Comparison of ENCODE assay signal across 8 cellular contexts in the genomic region with DNA sequence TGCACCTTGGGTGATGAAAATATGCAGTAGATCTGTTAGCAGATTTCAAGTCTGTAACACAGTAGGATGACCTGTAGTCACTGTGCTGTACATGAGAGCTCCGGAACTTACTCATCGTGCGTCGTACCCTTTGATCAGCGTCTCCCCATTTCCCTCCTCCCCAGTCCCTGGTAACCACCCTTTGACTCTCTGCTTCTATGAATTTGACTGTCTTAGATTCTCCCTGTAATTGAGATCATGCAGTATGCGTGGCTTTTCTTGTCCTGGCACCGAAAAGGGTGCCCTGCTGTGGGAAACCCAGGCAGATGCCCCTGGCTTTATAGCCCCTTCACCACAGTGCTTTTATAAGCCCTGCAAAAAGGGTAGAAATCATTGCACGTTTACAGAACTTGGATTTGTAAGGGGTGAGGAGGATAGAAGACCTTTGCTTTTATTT. TPM values are rescaled to one million over a fixed set of nuclear protein-coding genes. Genes with fewer than 3 reads are reported as not detected.
DNase-seq lines count a peak whose midpoint lies in the region; ATAC-seq and TF ChIP-seq lines count a peak whose summit lies in the region.

No MANE protein-coding gene starts in this region.

- POLR2A ChIA-PET in IMR-90 (lab: Charles Lee; ENCODE audit: unreplicated experiment): interaction anchor here (1.4 kb wide), 1 partner anchor 291 kb away, joined by 9 read pairs; the partner anchor contains the start of gene SOCS1

- H3K4me3 Mint-ChIP-seq in activated T-cell treated with anti-CD3 and anti-CD28 coated beads, Interleukin-2, amount 50 U/mL, for 72 hours: peak overlapping the region; percentile 70 to 83

- DNase-seq in IMR-90 (no peak), ACHN (no peak), NOMO-1 treated with DMSO at 0.1 percent for 48 hours (lab: John Stamatoyannopoulos, UW; ENCODE audit: unreplicated experiment) (no peak), vagina (ENCODE audit: extremely low spot score in 2 of 2) (no peak), stomach (no peak)
- DNase-seq in activated T-cell treated with anti-CD3 and anti-CD28 coated beads, Interleukin-2, amount 50 U/mL, for 72 hours: peak; percentile 74 to 85
- DNase-seq in stimulated activated CD8-positive, alpha-beta memory T cell treated with anti-CD3 and anti-CD28 coated beads, Interleukin-15, amount 100 ng/mL, for 1 hour (ENCODE audit: low read depth): peak; percentile 22

- no peak for TF ChIP-seq EP300 in stomach (IDR thresholded peaks at IDR 0.05)

- no peak overlapping the region for H3K14ac ChIP-seq in IMR-90 (replicated peaks; ENCODE audit: low read depth, low read length)

- H3K9ac ChIP-seq in IMR-90 (ENCODE audit: low read depth, low read length): no peak overlapping the region

- H2BK5ac ChIP-seq in IMR-90 (ENCODE audit: low read depth, low read length, poor library complexity, severe bottlenecking): no peak overlapping the region

- CTCF ChIA-PET in IMR-90 (lab: Yijun Ruan, JAX): interaction anchor here (0.6 to 1.1 kb wide), 12 partner anchors 11 to 567 kb away, joined by 3 to 7 read pairs (median 3); partner anchors contain the start of gene SOCS1

- H3K79me1 ChIP-seq in IMR-90 (ENCODE audit: low read depth in 1 of 2, low read length in 2 of 2): peaks cover 10 to 56% of the 10 kb centered on the region in 2 experiments

- H3K4me1 ChIP-seq in IMR-90 (ENCODE audit: control insufficient read depth, insufficient read depth, low read length) (peaks cover 18% of the 10 kb centered on the region), vagina (peaks cover 6% of the 10 kb centered on the region), stomach (peaks cover 15 to 22% (median 20%) of the 10 kb centered on the region in 4 donors)

- H3K9me3 ChIP-seq in IMR-90 (ENCODE audit: control insufficient read depth, insufficient read depth, low read length): no peaks in the 10 kb centered on the region
- no peaks in the 10 kb centered on the region for H3K9me3 ChIP-seq in vagina
- no peaks in the 10 kb centered on the region for H3K9me3 ChIP-seq in stomach

- intact Hi-C loops in IMR-90 (cut with micrococcal nuclease) (loop anchor here (1.0 to 10.0 kb wide), 6 partner anchors 290 to 750 kb away; no protein-coding TSS in a partner anchor), vagina (cut with DNase I) (loop anchor here (5.0 kb wide), 1 partner anchor 392 kb away; no protein-coding TSS in a partner anchor), stomach (cut with DNase I; ENCODE audit: low total_unique reads) (loop anchor here (5.0 kb wide), 1 partner anchor 387 kb away; no protein-coding TSS in a partner anchor)

- peaks cover 90% of the 10 kb centered on the region for H3K4me1 Mint-ChIP-seq in activated T-cell treated with anti-CD3 and anti-CD28 coated beads, Interleukin-2, amount 50 U/mL, for 72 hours (ENCODE audit: low read depth)

- no peak overlapping the region for H2BK20ac ChIP-seq in IMR-90 (ENCODE audit: low read depth, low read length)

- peaks cover 21 to 37% of the 10 kb centered on the region in 2 donors for H3K36me3 Mint-ChIP-seq in activated T-cell treated with anti-CD3 and anti-CD28 coated beads, Interleukin-2, amount 50 U/mL, for 72 hours (ENCODE audit: insufficient read depth in 2 of 2)

- H3K9me1 ChIP-seq in IMR-90 (ENCODE audit: insufficient read depth, low read length): peaks cover 5% of the 10 kb centered on the region

- H3K27ac ChIP-seq in IMR-90 (ENCODE audit: insufficient read depth, low read length) (no peak overlapping the region), vagina (no peak overlapping the region), stomach (no peak overlapping the region)

- H3K4me3 ChIP-seq in IMR-90 (ENCODE audit: insufficient read depth, low read depth, low read length) (no peak overlapping the region), vagina (no peak overlapping the region), stomach (no peak overlapping the region)

- in situ Hi-C loops in IMR-90 (cut with MboI; ENCODE audit: low sequenced_read_pairs): loop anchor here (5.0 to 25.0 kb wide), 6 partner anchors 287 to 847 kb away; a partner anchor contains a TSS
- in situ Hi-C loops in ACHN (cut with HindIII; ENCODE audit: low pct_ligation_motif_present, low pct_unique_long_range_greater_than_20kb, low sequenced_read_pairs): no loop called here

- H3K18ac ChIP-seq in IMR-90 (ENCODE audit: low read depth, low read length): no peak overlapping the region

- no peak overlapping the region for H4K91ac ChIP-seq in IMR-90 (ENCODE audit: insufficient read depth, low read depth, low read length)

- no peak overlapping the region for H4K8ac ChIP-seq in IMR-90 (ENCODE audit: low read depth in 2 of 2, low read length in 2 of 2)

- no peak for TF ChIP-seq POLR2A in IMR-90 (IDR thresholded peaks at IDR 0.05; ENCODE audit: low read depth, low read length)
- no peak for TF ChIP-seq POLR2A in vagina (IDR thresholded peaks at IDR 0.05)
- TF ChIP-seq POLR2A in stomach (IDR thresholded peaks at IDR 0.05): no peak

- 94% methylated on average over 6 of the region's 8 CpGs; no CpG with 5 or more reads in 1 of the 2 experiments for WGBS in IMR-90 (ENCODE audit: extremely low coverage in 2 of 2, insufficient read length in 1 of 2), 2 experiments
- WGBS in stomach, 5 donors: 82 to 89% (median 87%) methylated on average over 8 of the region's 8 CpGs

- peak overlapping the region; percentile 24; the same call in 1 of the 2 replicates for H2AK5ac ChIP-seq in IMR-90 (ENCODE audit: low read depth, low read length)

- no peak overlapping the region for H3K4ac ChIP-seq in IMR-90 (ENCODE audit: low read depth, low read length)

- H2AFZ ChIP-seq in IMR-90 (replicated peaks; ENCODE audit: low read length, poor library complexity): no peak overlapping the region

- H3K23ac ChIP-seq in IMR-90 (ENCODE audit: low read depth, low read length): no peak overlapping the region

- H3K56ac ChIP-seq in IMR-90 (ENCODE audit: extremely low read depth, insufficient read depth, low read length): no peak overlapping the region

- H4K5ac ChIP-seq in IMR-90 (ENCODE audit: low read depth, low read length): no peak overlapping the region

- no peak overlapping the region for H2AK9ac ChIP-seq in IMR-90 (replicated peaks; ENCODE audit: low read depth, low read length, poor library complexity)

- TF ChIP-seq CTCF in IMR-90 (conservative IDR thresholded peaks at IDR 0.05; ENCODE audit: low read depth, low read length) (no peak), vagina (IDR thresholded peaks at IDR 0.05) (no peak), stomach (IDR thresholded peaks at IDR 0.05) (no peak)

- H2BK120ac ChIP-seq in IMR-90 (ENCODE audit: low read depth, low read length): no peak overlapping the region

- TF ChIP-seq RAD21 in IMR-90 (IDR thresholded peaks at IDR 0.05; ENCODE audit: low read length): no peak

- H4K20me1 ChIP-seq in IMR-90 (ENCODE audit: insufficient read depth, low read length): peaks cover 5% of the 10 kb centered on the region; the same call in 1 of the 2 replicates

- H3K27ac Mint-ChIP-seq in activated T-cell treated with anti-CD3 and anti-CD28 coated beads, Interleukin-2, amount 50 U/mL, for 72 hours: peak overlapping the region; percentile 98

- peaks cover 7 to 8% of the 10 kb centered on the region in 2 donors for H3K9me3 Mint-ChIP-seq in activated T-cell treated with anti-CD3 and anti-CD28 coated beads, Interleukin-2, amount 50 U/mL, for 72 hours

- ATAC-seq in GM19395 (IDR thresholded peaks at IDR 0.05; ENCODE audit: unreplicated experiment): peak; percentile 46
- ATAC-seq in IMR-90 (ENCODE audit: low read depth): no peak
- ATAC-seq in activated T-cell treated with anti-CD3 and anti-CD28 coated beads, Interleukin-2, amount 50 U/mL, for 72 hours (replicated peaks in 1 of 2): peak; percentile 83 to 86

- no peaks in the 10 kb centered on the region for H3K27me3 ChIP-seq in IMR-90 (ENCODE audit: control insufficient read depth, insufficient read depth, low read length)
- H3K27me3 ChIP-seq in vagina: no peaks in the 10 kb centered on the region
- no peaks in the 10 kb centered on the region for H3K27me3 ChIP-seq in stomach

- peaks cover 13% of the 10 kb centered on the region for H3K36me3 ChIP-seq in IMR-90 (ENCODE audit: control insufficient read depth, insufficient read depth, low read length)
- peaks cover 0 to 22% of the 10 kb centered on the region in 2 donors for H3K36me3 ChIP-seq in vagina
- peaks cover 10 to 63% (median 48%) of the 10 kb centered on the region in 4 donors for H3K36me3 ChIP-seq in stomach

- H3K27me3 Mint-ChIP-seq in activated T-cell treated with anti-CD3 and anti-CD28 coated beads, Interleukin-2, amount 50 U/mL, for 72 hours (ENCODE audit: low read depth): no peaks in the 10 kb centered on the region

- BruUV-seq in IMR-90 (replicated peaks; lab: Mats Ljungman, UMichigan): no TSS peak

- no peak overlapping the region for H2BK15ac ChIP-seq in IMR-90 (ENCODE audit: low read depth, low read length)

- no peak overlapping the region for H3K4me2 ChIP-seq in IMR-90 (ENCODE audit: low read depth, low read length)

- dilution Hi-C loops in IMR-90 (cut with HindIII; ENCODE audit: low sequenced_read_pairs, unreplicated experiment): no loop called here

TF ChIP-seq in IMR-90, 13 proteins besides CTCF, POLR2A, EP300 and RAD21 (continues in another document):
- TF ChIP-seq RCOR1 (IDR thresholded peaks at IDR 0.05; ENCODE audit: insufficient replicate concordance, low read length) (no peak), MAZ (IDR thresholded peaks at IDR 0.05; ENCODE audit: borderline replicate concordance, low read depth, low read length) (no peak), MAFK (IDR thresholded peaks at IDR 0.05; ENCODE audit: low read depth, low read length) (no peak), BHLHE40 (IDR thresholded peaks at IDR 0.05; ENCODE audit: low read depth, low read length) (no peak), SMC3 (IDR thresholded peaks at IDR 0.05; ENCODE audit: low read depth, low read length) (no peak)

RNA-seq across cellular contexts. Expression of gene CLEC16A, which starts 20.5 kb away (rescaled TPM):
- total RNA-seq in IMR-90 (2012; rRNA removed) (16.5 and 18.3 TPM in 2 replicates), vagina (21.6 TPM), stomach (100 to 1,000 TPM in 2 of 5 donors, 10 to 100 TPM in 3; 20.2 to 176 (median 66.5) TPM)
- polyA plus RNA-seq in IMR-90 (2012; rRNA removed) (15.4 and 15.9 TPM in 2 replicates), stomach (1 to 10 TPM; 5.8 to 8.6 (median 6.7) TPM)
- 11.0 and 13.5 TPM in 2 replicates for polyA plus RNA-seq in IMR-90 (2012; cell fraction: cytosol; rRNA removed)
- polyA plus RNA-seq in IMR-90 (2012; cell fraction: nucleus; rRNA removed; ENCODE audit: low replicate concordance): 22.9 and 31.5 TPM in 2 replicates
- total RNA-seq in activated T-cell treated with anti-CD3 and anti-CD28 coated beads, Interleukin-2, amount 50 U/mL, for 72 hours: 10 to 100 TPM; 29.9 to 32.3 TPM

RNA-seq across cellular contexts. Expression of gene DEXI, which starts 22.6 kb away (rescaled TPM):
- total RNA-seq in IMR-90 (2012; rRNA removed): 43.7 and 44.4 TPM in 2 replicates
- 62.5 and 63.6 TPM in 2 replicates for polyA plus RNA-seq in IMR-90 (2012; rRNA removed)
- 73.1 and 112 TPM in 2 replicates for polyA plus RNA-seq in IMR-90 (2012; cell fraction: cytosol; rRNA removed)
- polyA plus RNA-seq in IMR-90 (2012; cell fraction: nucleus; rRNA removed; ENCODE audit: low replicate concordance): 27.5 and 44.2 TPM in 2 replicates
- total RNA-seq in activated T-cell treated with anti-CD3 and anti-CD28 coated beads, Interleukin-2, amount 50 U/mL, for 72 hours: 10 to 100 TPM; 24.4 to 26.7 TPM
- 67.5 TPM for total RNA-seq in vagina
- 10 to 100 TPM; 16.5 to 97.9 (median 20.4) TPM for total RNA-seq in stomach
- polyA plus RNA-seq in stomach: 10 to 100 TPM; 23.7 to 42.8 (median 37.4) TPM

Comparison
In these comparisons a context has a peak if more than half of its experiments do, and no peak if none do; other contexts are left out.
1. DNase-seq: peak in activated T-cell treated with anti-CD3 and anti-CD28 coated beads, Interleukin-2, amount 50 U/mL, for 72 hours (2 of 2) and stimulated activated CD8-positive, alpha-beta memory T cell treated with anti-CD3 and anti-CD28 coated beads, Interleukin-15, amount 100 ng/mL, for 1 hour (single experiment); none in IMR-90 (single experiment), ACHN (single experiment), NOMO-1 treated with DMSO at 0.1 percent for 48 hours (single experiment), vagina (0 of 2) and stomach (single experiment).